Comparison of ENCODE assay signal across 1 cellular context in the genomic region with DNA sequence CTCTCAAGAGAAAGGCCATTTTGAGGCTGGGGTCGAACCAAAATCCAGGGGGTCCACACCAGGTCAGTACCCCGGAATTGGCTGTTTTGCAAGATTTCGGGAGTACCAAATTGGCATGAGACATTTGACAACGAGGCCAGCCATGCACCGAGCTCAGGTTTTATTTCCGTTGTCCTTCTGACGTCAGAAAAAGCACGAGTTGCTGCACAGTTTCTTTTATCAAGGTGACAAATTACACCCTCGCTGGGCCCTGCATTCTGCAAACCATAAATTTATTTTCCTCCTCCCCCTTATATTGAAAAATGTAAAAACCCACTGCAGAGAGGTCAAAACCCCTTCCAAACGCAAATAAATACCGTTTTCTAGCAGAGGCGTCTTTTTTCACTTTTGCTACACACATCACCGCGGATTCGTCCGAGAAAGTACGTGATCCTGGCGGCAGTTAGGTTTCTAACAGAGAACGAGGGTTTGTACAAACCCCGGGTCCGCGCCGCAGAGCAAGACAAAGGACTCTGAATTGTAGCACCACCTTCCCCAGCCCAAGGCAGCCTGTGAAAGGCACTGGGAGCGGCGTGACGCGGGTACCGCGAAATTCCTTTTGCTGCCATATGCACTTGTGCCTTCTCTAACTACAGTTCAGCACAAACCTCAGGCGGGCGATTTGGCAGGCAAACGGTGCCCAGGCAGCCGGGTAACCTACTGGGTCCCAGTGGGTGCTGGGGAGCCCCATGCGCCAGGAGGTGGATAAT.
A peak's percentile ranks its signal among the peaks of the same experiment; 100 is the strongest.
TF ChIP-seq lines count a peak whose summit lies in the region.

No MANE protein-coding gene starts in this region.

TF ChIP-seq in GM12878, 131 proteins besides CTCF, POLR2A, EP300 and RAD21 (continued from another document and continues in another):
- TF ChIP-seq ZNF207 (IDR thresholded peaks at IDR 0.05; ENCODE audit: borderline replicate concordance) (no peak; the same call in 1 of the 2 replicates), CBX3 (IDR thresholded peaks at IDR 0.05; ENCODE audit: borderline replicate concordance, low read depth) (no peak), NBN (IDR thresholded peaks at IDR 0.05) (peak; percentile 39), POU2F2 (IDR thresholded peaks at IDR 0.05; ENCODE audit: borderline replicate concordance, low read depth, low read length) (no peak), MYB (IDR thresholded peaks at IDR 0.05; ENCODE audit: borderline replicate concordance, low read depth, low read length) (no peak), SMAD1 (IDR thresholded peaks at IDR 0.05; ENCODE audit: low read depth, partially characterized antibody) (peak; percentile 19), SIN3A (IDR thresholded peaks at IDR 0.05; ENCODE audit: low read depth, low read length) (peak; percentile 31), RB1 (IDR thresholded peaks at IDR 0.05; ENCODE audit: borderline replicate concordance) (no peak), CHD2 (IDR thresholded peaks at IDR 0.05; ENCODE audit: borderline replicate concordance, low read depth, low read length) (no peak; the same call in 1 of the 2 replicates), ASH2L (IDR thresholded peaks at IDR 0.05; ENCODE audit: borderline replicate concordance, low read depth) (no peak), RUNX3 (IDR thresholded peaks at IDR 0.05; ENCODE audit: low read length) (peak; percentile 3), SMAD5 (IDR thresholded peaks at IDR 0.05; ENCODE audit: low read depth) (no peak; the same call in 1 of the 2 replicates), GABPA (IDR thresholded peaks at IDR 0.05; ENCODE audit: low read depth) (0 out of 2 replicates have a peak, but pooled peaks have one; percentile 22), MXI1 (IDR thresholded peaks at IDR 0.05; ENCODE audit: low read depth, low read length) (peak; percentile 88), EZH2 (IDR thresholded peaks at IDR 0.05; ENCODE audit: borderline replicate concordance, control insufficient read depth, low read depth, low read length) (no peak), POLR2AphosphoS5 (IDR thresholded peaks at IDR 0.05; ENCODE audit: low read length) (peak; percentile 20; the same call in 1 of the 2 replicates), NFYA (IDR thresholded peaks at IDR 0.05; ENCODE audit: borderline replicate concordance, low read depth, low read length) (no peak), IRF4 (IDR thresholded peaks at IDR 0.05; ENCODE audit: low read depth, low read length) (no peak), TBL1XR1 (IDR thresholded peaks at IDR 0.05; ENCODE audit: low read depth, low read length) (no peak), SUPT20H (IDR thresholded peaks at IDR 0.05; ENCODE audit: borderline replicate concordance, control insufficient read depth, low read depth, low read length) (no peak), CHD1 (IDR thresholded peaks at IDR 0.05; ENCODE audit: low read depth, low read length) (0 out of 2 replicates have a peak, but pooled peaks have one; percentile 59), ATF7 (IDR thresholded peaks at IDR 0.05; ENCODE audit: low read depth) (peak; percentile 62), BRCA1 (IDR thresholded peaks at IDR 0.05; ENCODE audit: low read depth, low read length) (no peak), HCFC1 (IDR thresholded peaks at IDR 0.05; ENCODE audit: low read length) (no peak), SMARCA5 (IDR thresholded peaks at IDR 0.05) (no peak), POLR2AphosphoS2 (IDR thresholded peaks at IDR 0.05; ENCODE audit: low read depth, low read length) (peak; percentile 45; the same call in 1 of the 2 replicates), DPF2 (IDR thresholded peaks at IDR 0.05) (no peak), TARDBP (IDR thresholded peaks at IDR 0.05; ENCODE audit: borderline replicate concordance) (no peak), SRF (IDR thresholded peaks at IDR 0.05; ENCODE audit: low read depth in 2 of 2, low read length in 2 of 2) (no peak), ZSCAN29 (IDR thresholded peaks at IDR 0.05) (no peak), BHLHE40 (IDR thresholded peaks at IDR 0.05; ENCODE audit: borderline replicate concordance in 1 of 2, low read depth in 2 of 2, low read length in 1 of 2) (peak; percentile 76 to 77; a peak in 2 of 4 replicates), RFX5 (IDR thresholded peaks at IDR 0.05; ENCODE audit: low read depth, low read length) (no peak), SREBF1 (IDR thresholded peaks at IDR 0.05; ENCODE audit: low read length) (no peak), YY1 (IDR thresholded peaks at IDR 0.05; ENCODE audit: low read depth, low read length) (peak; percentile 22; the same call in 1 of the 2 replicates), NFXL1 (IDR thresholded peaks at IDR 0.05; ENCODE audit: borderline replicate concordance) (no peak), PAX8 (IDR thresholded peaks at IDR 0.05) (no peak), EGR1 (IDR thresholded peaks at IDR 0.05; ENCODE audit: borderline replicate concordance in 1 of 2, low read depth in 2 of 2, low read length in 2 of 2) (no peak), YBX1 (IDR thresholded peaks at IDR 0.05) (no peak), ZBED1 (IDR thresholded peaks at IDR 0.05; ENCODE audit: borderline replicate concordance) (no peak), CEBPB (IDR thresholded peaks at IDR 0.05; ENCODE audit: borderline replicate concordance in 1 of 2, low read depth in 2 of 2, low read length in 2 of 2) (no peak), NR2C1 (IDR thresholded peaks at IDR 0.05) (no peak), ESRRA (IDR thresholded peaks at IDR 0.05; ENCODE audit: low read length) (no peak), SUZ12 (IDR thresholded peaks at IDR 0.05; ENCODE audit: unreplicated experiment) (no peak), PAX5 (IDR thresholded peaks at IDR 0.05; ENCODE audit: borderline replicate concordance, low read depth, low read length) (no peak), JUND (IDR thresholded peaks at IDR 0.05; ENCODE audit: low read depth, low read length) (no peak), NFIC (IDR thresholded peaks at IDR 0.05; ENCODE audit: low read depth, low read length) (no peak), BACH1 (IDR thresholded peaks at IDR 0.05; ENCODE audit: borderline replicate concordance) (no peak)
- TF ChIP-seq, protein P1, sequence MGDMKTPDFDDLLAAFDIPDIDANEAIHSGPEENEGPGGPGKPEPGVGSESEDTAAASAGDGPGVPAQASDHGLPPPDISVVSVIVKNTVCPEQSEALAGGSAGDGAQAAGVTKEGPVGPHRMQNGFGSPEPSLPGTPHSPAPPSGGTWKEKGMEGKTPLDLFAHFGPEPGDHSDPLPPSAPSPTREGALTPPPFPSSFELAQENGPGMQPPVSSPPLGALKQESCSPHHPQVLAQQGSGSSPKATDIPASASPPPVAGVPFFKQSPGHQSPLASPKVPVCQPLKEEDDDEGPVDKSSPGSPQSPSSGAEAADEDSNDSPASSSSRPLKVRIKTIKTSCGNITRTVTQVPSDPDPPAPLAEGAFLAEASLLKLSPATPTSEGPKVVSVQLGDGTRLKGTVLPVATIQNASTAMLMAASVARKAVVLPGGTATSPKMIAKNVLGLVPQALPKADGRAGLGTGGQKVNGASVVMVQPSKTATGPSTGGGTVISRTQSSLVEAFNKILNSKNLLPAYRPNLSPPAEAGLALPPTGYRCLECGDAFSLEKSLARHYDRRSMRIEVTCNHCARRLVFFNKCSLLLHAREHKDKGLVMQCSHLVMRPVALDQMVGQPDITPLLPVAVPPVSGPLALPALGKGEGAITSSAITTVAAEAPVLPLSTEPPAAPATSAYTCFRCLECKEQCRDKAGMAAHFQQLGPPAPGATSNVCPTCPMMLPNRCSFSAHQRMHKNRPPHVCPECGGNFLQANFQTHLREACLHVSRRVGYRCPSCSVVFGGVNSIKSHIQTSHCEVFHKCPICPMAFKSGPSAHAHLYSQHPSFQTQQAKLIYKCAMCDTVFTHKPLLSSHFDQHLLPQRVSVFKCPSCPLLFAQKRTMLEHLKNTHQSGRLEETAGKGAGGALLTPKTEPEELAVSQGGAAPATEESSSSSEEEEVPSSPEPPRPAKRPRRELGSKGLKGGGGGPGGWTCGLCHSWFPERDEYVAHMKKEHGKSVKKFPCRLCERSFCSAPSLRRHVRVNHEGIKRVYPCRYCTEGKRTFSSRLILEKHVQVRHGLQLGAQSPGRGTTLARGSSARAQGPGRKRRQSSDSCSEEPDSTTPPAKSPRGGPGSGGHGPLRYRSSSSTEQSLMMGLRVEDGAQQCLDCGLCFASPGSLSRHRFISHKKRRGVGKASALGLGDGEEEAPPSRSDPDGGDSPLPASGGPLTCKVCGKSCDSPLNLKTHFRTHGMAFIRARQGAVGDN (IDR thresholded peaks at IDR 0.05): peak; percentile 95
- TF ChIP-seq, protein P2, sequence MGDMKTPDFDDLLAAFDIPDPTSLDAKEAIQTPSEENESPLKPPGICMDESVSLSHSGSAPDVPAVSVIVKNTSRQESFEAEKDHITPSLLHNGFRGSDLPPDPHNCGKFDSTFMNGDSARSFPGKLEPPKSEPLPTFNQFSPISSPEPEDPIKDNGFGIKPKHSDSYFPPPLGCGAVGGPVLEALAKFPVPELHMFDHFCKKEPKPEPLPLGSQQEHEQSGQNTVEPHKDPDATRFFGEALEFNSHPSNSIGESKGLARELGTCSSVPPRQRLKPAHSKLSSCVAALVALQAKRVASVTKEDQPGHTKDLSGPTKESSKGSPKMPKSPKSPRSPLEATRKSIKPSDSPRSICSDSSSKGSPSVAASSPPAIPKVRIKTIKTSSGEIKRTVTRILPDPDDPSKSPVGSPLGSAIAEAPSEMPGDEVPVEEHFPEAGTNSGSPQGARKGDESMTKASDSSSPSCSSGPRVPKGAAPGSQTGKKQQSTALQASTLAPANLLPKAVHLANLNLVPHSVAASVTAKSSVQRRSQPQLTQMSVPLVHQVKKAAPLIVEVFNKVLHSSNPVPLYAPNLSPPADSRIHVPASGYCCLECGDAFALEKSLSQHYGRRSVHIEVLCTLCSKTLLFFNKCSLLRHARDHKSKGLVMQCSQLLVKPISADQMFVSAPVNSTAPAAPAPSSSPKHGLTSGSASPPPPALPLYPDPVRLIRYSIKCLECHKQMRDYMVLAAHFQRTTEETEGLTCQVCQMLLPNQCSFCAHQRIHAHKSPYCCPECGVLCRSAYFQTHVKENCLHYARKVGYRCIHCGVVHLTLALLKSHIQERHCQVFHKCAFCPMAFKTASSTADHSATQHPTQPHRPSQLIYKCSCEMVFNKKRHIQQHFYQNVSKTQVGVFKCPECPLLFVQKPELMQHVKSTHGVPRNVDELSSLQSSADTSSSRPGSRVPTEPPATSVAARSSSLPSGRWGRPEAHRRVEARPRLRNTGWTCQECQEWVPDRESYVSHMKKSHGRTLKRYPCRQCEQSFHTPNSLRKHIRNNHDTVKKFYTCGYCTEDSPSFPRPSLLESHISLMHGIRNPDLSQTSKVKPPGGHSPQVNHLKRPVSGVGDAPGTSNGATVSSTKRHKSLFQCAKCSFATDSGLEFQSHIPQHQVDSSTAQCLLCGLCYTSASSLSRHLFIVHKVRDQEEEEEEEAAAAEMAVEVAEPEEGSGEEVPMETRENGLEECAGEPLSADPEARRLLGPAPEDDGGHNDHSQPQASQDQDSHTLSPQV (IDR thresholded peaks at IDR 0.05): no peak
- TF ChIP-seq, protein P3, sequence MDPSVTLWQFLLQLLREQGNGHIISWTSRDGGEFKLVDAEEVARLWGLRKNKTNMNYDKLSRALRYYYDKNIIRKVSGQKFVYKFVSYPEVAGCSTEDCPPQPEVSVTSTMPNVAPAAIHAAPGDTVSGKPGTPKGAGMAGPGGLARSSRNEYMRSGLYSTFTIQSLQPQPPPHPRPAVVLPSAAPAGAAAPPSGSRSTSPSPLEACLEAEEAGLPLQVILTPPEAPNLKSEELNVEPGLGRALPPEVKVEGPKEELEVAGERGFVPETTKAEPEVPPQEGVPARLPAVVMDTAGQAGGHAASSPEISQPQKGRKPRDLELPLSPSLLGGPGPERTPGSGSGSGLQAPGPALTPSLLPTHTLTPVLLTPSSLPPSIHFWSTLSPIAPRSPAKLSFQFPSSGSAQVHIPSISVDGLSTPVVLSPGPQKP (IDR thresholded peaks at IDR 0.05; ENCODE audit: low read depth, low read length): no peak
- TF ChIP-seq, protein P4, sequence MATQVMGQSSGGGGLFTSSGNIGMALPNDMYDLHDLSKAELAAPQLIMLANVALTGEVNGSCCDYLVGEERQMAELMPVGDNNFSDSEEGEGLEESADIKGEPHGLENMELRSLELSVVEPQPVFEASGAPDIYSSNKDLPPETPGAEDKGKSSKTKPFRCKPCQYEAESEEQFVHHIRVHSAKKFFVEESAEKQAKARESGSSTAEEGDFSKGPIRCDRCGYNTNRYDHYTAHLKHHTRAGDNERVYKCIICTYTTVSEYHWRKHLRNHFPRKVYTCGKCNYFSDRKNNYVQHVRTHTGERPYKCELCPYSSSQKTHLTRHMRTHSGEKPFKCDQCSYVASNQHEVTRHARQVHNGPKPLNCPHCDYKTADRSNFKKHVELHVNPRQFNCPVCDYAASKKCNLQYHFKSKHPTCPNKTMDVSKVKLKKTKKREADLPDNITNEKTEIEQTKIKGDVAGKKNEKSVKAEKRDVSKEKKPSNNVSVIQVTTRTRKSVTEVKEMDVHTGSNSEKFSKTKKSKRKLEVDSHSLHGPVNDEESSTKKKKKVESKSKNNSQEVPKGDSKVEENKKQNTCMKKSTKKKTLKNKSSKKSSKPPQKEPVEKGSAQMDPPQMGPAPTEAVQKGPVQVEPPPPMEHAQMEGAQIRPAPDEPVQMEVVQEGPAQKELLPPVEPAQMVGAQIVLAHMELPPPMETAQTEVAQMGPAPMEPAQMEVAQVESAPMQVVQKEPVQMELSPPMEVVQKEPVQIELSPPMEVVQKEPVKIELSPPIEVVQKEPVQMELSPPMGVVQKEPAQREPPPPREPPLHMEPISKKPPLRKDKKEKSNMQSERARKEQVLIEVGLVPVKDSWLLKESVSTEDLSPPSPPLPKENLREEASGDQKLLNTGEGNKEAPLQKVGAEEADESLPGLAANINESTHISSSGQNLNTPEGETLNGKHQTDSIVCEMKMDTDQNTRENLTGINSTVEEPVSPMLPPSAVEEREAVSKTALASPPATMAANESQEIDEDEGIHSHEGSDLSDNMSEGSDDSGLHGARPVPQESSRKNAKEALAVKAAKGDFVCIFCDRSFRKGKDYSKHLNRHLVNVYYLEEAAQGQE (IDR thresholded peaks at IDR 0.05; ENCODE audit: low read depth, low read length): no peak
- TF ChIP-seq, protein P5, sequence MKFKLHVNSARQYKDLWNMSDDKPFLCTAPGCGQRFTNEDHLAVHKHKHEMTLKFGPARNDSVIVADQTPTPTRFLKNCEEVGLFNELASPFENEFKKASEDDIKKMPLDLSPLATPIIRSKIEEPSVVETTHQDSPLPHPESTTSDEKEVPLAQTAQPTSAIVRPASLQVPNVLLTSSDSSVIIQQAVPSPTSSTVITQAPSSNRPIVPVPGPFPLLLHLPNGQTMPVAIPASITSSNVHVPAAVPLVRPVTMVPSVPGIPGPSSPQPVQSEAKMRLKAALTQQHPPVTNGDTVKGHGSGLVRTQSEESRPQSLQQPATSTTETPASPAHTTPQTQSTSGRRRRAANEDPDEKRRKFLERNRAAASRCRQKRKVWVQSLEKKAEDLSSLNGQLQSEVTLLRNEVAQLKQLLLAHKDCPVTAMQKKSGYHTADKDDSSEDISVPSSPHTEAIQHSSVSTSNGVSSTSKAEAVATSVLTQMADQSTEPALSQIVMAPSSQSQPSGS (IDR thresholded peaks at IDR 0.05; ENCODE audit: low read length): no peak; the same call in none of the 2 replicates
- TF ChIP-seq, protein P6, sequence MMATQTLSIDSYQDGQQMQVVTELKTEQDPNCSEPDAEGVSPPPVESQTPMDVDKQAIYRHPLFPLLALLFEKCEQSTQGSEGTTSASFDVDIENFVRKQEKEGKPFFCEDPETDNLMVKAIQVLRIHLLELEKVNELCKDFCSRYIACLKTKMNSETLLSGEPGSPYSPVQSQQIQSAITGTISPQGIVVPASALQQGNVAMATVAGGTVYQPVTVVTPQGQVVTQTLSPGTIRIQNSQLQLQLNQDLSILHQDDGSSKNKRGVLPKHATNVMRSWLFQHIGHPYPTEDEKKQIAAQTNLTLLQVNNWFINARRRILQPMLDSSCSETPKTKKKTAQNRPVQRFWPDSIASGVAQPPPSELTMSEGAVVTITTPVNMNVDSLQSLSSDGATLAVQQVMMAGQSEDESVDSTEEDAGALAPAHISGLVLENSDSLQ (IDR thresholded peaks at IDR 0.05): no peak
